ENCODE assay signal across 21 cellular contexts in genomic region chr7:103381280-103382061, GRCh38.
"Had no signal": no experiment of that assay in that cellular context is flagged by ENCODE, and none has a peak within 500 bp of the region (broad histone marks: within the 10 kb centered on the region; RNA-seq: fewer than 3 reads in every experiment).

No MANE protein-coding gene starts in this region.

- H3K4me2 ChIP-seq: hepatocyte had no signal

- H2AFZ ChIP-seq: hepatocyte had no signal

- FAIRE-seq: endothelial cell of umbilical vein, kidney, small intestine had no signal

- H3K4me1 Mint-ChIP-seq: memory B cell, nephron had no signal

- H3K4me3 Mint-ChIP-seq: endodermal cell, memory B cell, nephron, type B pancreatic cell had no signal

- H3K27ac ChIP-seq: coronary artery, foreskin keratinocyte, hepatocyte, left ventricle myocardium inferior, lower lobe of right lung, neutrophil, uterus had no signal

- H3K9me3 Mint-ChIP-seq: endodermal cell, memory B cell, nephron, type B pancreatic cell had no signal

- H3K27me3 ChIP-seq: hepatocyte had no signal

- H3K36me3 ChIP-seq: left ventricle myocardium inferior, lower lobe of right lung, neutrophil, uterus had no signal

- H3K27ac Mint-ChIP-seq: endodermal cell, memory B cell, nephron, type B pancreatic cell had no signal

- H3K9me3 ChIP-seq: left ventricle myocardium inferior, lower lobe of right lung, neutrophil, uterus had no signal

- DNase-seq: effector CD4-positive, alpha-beta T cell; endodermal cell; erythroblast; foreskin keratinocyte; head of caudate nucleus; kidney; left cardiac atrium; left ventricle myocardium inferior; lower lobe of right lung; midbrain; small intestine; stimulated activated CD4-positive, alpha-beta T cell treated with anti-CD3 and anti-CD28 coated beads, Interleukin-12 subunit alpha, Interleukin-12 subunit beta, amount 100 ng/mL, for 4 hours; stimulated activated naive CD4-positive, alpha-beta T cell treated with Interleukin-2 at 50 U/mL for 16 hours; uterus had no signal

- H3K79me2 ChIP-seq: hepatocyte had no signal

- ATAC-seq: foreskin keratinocyte, left cardiac atrium had no signal

- H3K4me3 ChIP-seq: coronary artery, hepatocyte, left ventricle myocardium inferior, lower lobe of right lung, uterus had no signal

- H3K36me3 Mint-ChIP-seq: memory B cell, type B pancreatic cell had no signal

- H3K4me1 ChIP-seq: foreskin keratinocyte, left ventricle myocardium inferior, lower lobe of right lung, uterus had no signal
